Comparison of ENCODE assay signal across 13 cellular contexts in genomic region chr6:47357827-47358226, GRCh38. TPM values are rescaled to one million over a fixed set of nuclear protein-coding genes. Genes with fewer than 3 reads are reported as not detected.
DNase-seq lines count a peak whose midpoint lies in the region; ATAC-seq, FAIRE-seq and TF ChIP-seq lines count a peak whose summit lies in the region.
"Had no signal": no experiment of that assay in that cellular context is flagged by ENCODE, and none has a peak within 500 bp of the region (broad histone marks: within the 10 kb centered on the region; RNA-seq: fewer than 3 reads in every experiment).

No MANE protein-coding gene starts in this region.

- H3K27me3 ChIP-seq in MM.1S (replicated peaks; ENCODE audit: insufficient read depth, low read length) (no peaks in the 10 kb centered on the region), smooth muscle cell (ENCODE audit: low read depth) (no peaks in the 10 kb centered on the region)
- H3K27me3 ChIP-seq: upper lobe of left lung had no signal

- TF ChIP-seq CTCF in MM.1S (IDR thresholded peaks at IDR 0.05; ENCODE audit: low read length) (no peak), smooth muscle cell (IDR thresholded peaks at IDR 0.05; ENCODE audit: borderline replicate concordance, insufficient read depth, poor library complexity, severe bottlenecking) (no peak), CD14-positive monocyte (IDR thresholded peaks at IDR 0.05) (no peak)

- peaks cover 62% of the 10 kb centered on the region for H3K4me1 Mint-ChIP-seq in CD14-positive monocyte

- DNase-seq in GM18507 (ENCODE audit: extremely low spot score, insufficient read length, low read depth) (peak; percentile 4), MM.1S (peak; percentile 59), EL (no peak), smooth muscle cell (lab: John Stamatoyannopoulos, UW; ENCODE audit: unreplicated experiment) (no peak), cardiac septum (ENCODE audit: low spot score) (no peak), CD14-positive monocyte (ENCODE audit: low spot score) (no peak)
- DNase-seq: amniotic stem cell, NCI-H1092, retina, upper lobe of left lung had no signal

- no peaks in the 10 kb centered on the region for H3K36me3 Mint-ChIP-seq in CD14-positive monocyte

- no peaks in the 10 kb centered on the region for H3K9me3 ChIP-seq in MM.1S (replicated peaks; ENCODE audit: insufficient read depth, low read length)
- H3K9me3 ChIP-seq in smooth muscle cell (replicated peaks; ENCODE audit: low read depth): no peaks in the 10 kb centered on the region
- H3K9me3 ChIP-seq: upper lobe of left lung had no signal

- no peaks in the 10 kb centered on the region for H3K9me3 Mint-ChIP-seq in CD14-positive monocyte

- no peaks in the 10 kb centered on the region for H3K79me2 ChIP-seq in MM.1S (ENCODE audit: low read length)
- H3K79me2 ChIP-seq in smooth muscle cell (ENCODE audit: low read depth): no peaks in the 10 kb centered on the region

- no peak overlapping the region for H3K4me3 Mint-ChIP-seq in CD14-positive monocyte

- ATAC-seq in GM21360 (IDR thresholded peaks at IDR 0.05; ENCODE audit: unreplicated experiment) (peak; percentile 61), HG02943 (IDR thresholded peaks at IDR 0.05; ENCODE audit: low read depth, unreplicated experiment) (peak; percentile 74)

- intact Hi-C loops in cardiac septum (cut with DNase I): no loop called here
- intact Hi-C loops in CD14-positive monocyte (cut with micrococcal nuclease): no loop called here

- no peak overlapping the region for H3K4me2 ChIP-seq in MM.1S (ENCODE audit: low read depth, low read length)
- no peak overlapping the region for H3K4me2 ChIP-seq in smooth muscle cell

- peak overlapping the region in 2 of 7 donors; percentile 14 to 74 for H3K27ac Mint-ChIP-seq in CD14-positive monocyte

- no peak overlapping the region for H2AFZ ChIP-seq in MM.1S (ENCODE audit: low read length)
- no peak overlapping the region for H2AFZ ChIP-seq in smooth muscle cell (ENCODE audit: low read depth)

- H3K4me1 ChIP-seq in MM.1S (ENCODE audit: low read length): peaks cover 27% of the 10 kb centered on the region
- H3K4me1 ChIP-seq in smooth muscle cell (ENCODE audit: low read depth): no peaks in the 10 kb centered on the region
- H3K4me1 ChIP-seq: upper lobe of left lung had no signal

- 78% methylated on average over 2 of the region's 2 CpGs for WGBS in smooth muscle cell (ENCODE audit: low lambda C conversion rate)

- FAIRE-seq in GM18507 (lab: Jason Lieb, UNC): peak; percentile 91
- FAIRE-seq: endometrium had no signal

- H3K9ac ChIP-seq in MM.1S (ENCODE audit: low read length) (no peak overlapping the region), smooth muscle cell (ENCODE audit: low read depth) (no peak overlapping the region)

- no peak overlapping the region for H3K27ac ChIP-seq in MM.1S (ENCODE audit: low read length)
- H3K27ac ChIP-seq in smooth muscle cell (ENCODE audit: low read depth): no peak overlapping the region
- H3K27ac ChIP-seq: upper lobe of left lung had no signal

- H3F3A ChIP-seq in MM.1S (ENCODE audit: insufficient read depth, low read length) (no peaks in the 10 kb centered on the region), smooth muscle cell (ENCODE audit: low read depth) (no peaks in the 10 kb centered on the region)

- H4K20me1 ChIP-seq in MM.1S (ENCODE audit: insufficient read depth, low read length) (no peaks in the 10 kb centered on the region), smooth muscle cell (ENCODE audit: low read depth) (no peaks in the 10 kb centered on the region)

- H3K27me3 Mint-ChIP-seq in CD14-positive monocyte (ENCODE audit: low read depth in 3 of 3): peaks cover 0 to 1% (median 0%) of the 10 kb centered on the region in 3 donors

- H3K9me2 ChIP-seq in MM.1S (replicated peaks; ENCODE audit: insufficient read depth, low read length): no peaks in the 10 kb centered on the region

- no peaks in the 10 kb centered on the region for H3K36me3 ChIP-seq in MM.1S (replicated peaks; ENCODE audit: insufficient read depth, low read length)
- H3K36me3 ChIP-seq in smooth muscle cell (ENCODE audit: low read depth): no peaks in the 10 kb centered on the region
- H3K36me3 ChIP-seq: upper lobe of left lung had no signal

- no peak overlapping the region for H3K4me3 ChIP-seq in MM.1S (ENCODE audit: low read length)
- no peak overlapping the region for H3K4me3 ChIP-seq in smooth muscle cell
- H3K4me3 ChIP-seq: upper lobe of left lung had no signal

RNA-seq across cellular contexts. Expression of gene TNFRSF21, which starts 48.1 kb away (rescaled TPM):
- total RNA-seq in smooth muscle cell: 19.0 and 32.8 TPM in 2 replicates
- 30.1 and 58.1 TPM in 2 replicates for polyA plus RNA-seq in smooth muscle cell
- total RNA-seq in cardiac septum: 3.5 TPM
- polyA plus RNA-seq in CD14-positive monocyte: under 1 TPM; 0.58 to 0.86 TPM

Comparison
In these comparisons a context has a peak if more than half of its experiments do, and no peak if none do; other contexts are left out.
1. DNase-seq: peak in GM18507 (single experiment) and MM.1S (single experiment); none in EL (single experiment), smooth muscle cell (single experiment), cardiac septum (single experiment) and CD14-positive monocyte (single experiment).